1 cellular context compared by ENCODE assay signal in the genomic region with DNA sequence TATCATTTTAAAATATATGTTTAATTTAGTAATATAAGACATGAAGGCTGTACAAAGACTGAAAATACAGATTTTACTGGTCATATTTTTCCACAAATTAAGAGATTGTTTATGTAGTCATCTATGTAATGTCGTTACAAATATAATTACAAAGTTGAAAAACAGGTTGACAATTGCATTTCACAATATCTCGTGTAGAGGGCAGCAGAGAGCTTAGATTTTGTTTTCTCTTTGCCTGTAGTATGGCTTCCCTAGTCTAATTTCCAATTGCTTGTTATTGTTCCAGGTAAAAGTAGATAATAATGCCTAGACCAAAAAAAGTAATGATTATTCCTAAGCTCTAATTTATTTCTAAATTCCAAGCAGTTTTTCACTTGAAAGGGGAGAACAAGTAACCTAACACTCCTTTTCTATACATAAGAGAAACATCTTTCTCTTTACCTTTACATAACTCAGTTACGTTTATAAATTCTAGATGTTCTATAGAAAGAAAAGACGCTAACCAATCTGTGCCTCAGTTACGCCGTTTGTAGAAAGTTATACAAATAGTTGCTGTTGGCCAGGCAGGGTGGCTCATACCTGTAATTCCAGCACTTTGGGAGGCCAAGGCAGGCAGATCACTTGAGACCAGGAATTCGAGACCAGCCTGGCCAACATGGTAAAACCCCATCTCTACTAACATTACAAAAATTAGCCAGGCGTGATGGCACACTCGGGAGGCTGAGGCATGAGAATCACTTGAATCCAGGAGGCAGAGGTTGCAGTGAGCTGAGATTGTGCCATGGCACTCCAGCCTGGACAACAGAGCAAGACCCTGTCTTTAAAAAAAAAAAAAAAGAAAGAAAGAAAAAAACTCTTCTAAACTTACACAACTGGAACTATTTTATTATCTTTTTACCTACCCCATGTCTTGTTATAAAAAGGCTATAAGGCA.
TF ChIP-seq lines count a peak whose summit lies in the region.

No MANE protein-coding gene starts in this region.

TF ChIP-seq in SK-N-SH treated with all-trans-retinoic acid at 6 μM for 48 hours, 23 proteins besides CTCF, POLR2A, EP300 and RAD21 (continued from another document):
- TF ChIP-seq, protein P1, sequence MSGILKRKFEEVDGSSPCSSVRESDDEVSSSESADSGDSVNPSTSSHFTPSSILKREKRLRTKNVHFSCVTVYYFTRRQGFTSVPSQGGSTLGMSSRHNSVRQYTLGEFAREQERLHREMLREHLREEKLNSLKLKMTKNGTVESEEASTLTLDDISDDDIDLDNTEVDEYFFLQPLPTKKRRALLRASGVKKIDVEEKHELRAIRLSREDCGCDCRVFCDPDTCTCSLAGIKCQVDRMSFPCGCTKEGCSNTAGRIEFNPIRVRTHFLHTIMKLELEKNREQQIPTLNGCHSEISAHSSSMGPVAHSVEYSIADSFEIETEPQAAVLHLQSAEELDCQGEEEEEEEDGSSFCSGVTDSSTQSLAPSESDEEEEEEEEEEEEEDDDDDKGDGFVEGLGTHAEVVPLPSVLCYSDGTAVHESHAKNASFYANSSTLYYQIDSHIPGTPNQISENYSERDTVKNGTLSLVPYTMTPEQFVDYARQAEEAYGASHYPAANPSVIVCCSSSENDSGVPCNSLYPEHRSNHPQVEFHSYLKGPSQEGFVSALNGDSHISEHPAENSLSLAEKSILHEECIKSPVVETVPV (CRISPR knock-in tag; IDR thresholded peaks at IDR 0.05): no peak
- TF ChIP-seq OSR1 (CRISPR knock-in tag; IDR thresholded peaks at IDR 0.05) (no peak), BACH2 (CRISPR knock-in tag; IDR thresholded peaks at IDR 0.05; ENCODE audit: borderline replicate concordance) (no peak), ZNF565 (CRISPR knock-in tag; conservative IDR thresholded peaks at IDR 0.05; ENCODE audit: low read depth) (no peak), ZNF70 (CRISPR knock-in tag; IDR thresholded peaks at IDR 0.05) (no peak), TCF4 (CRISPR knock-in tag; IDR thresholded peaks at IDR 0.05; ENCODE audit: borderline replicate concordance) (no peak), CSDC2 (CRISPR knock-in tag; IDR thresholded peaks at IDR 0.05) (no peak), GLIS3 (CRISPR knock-in tag; IDR thresholded peaks at IDR 0.05) (no peak), ZFP3 (CRISPR knock-in tag; IDR thresholded peaks at IDR 0.05) (no peak), ZFP30 (CRISPR knock-in tag; IDR thresholded peaks at IDR 0.05) (no peak)
- TF ChIP-seq, protein P2, sequence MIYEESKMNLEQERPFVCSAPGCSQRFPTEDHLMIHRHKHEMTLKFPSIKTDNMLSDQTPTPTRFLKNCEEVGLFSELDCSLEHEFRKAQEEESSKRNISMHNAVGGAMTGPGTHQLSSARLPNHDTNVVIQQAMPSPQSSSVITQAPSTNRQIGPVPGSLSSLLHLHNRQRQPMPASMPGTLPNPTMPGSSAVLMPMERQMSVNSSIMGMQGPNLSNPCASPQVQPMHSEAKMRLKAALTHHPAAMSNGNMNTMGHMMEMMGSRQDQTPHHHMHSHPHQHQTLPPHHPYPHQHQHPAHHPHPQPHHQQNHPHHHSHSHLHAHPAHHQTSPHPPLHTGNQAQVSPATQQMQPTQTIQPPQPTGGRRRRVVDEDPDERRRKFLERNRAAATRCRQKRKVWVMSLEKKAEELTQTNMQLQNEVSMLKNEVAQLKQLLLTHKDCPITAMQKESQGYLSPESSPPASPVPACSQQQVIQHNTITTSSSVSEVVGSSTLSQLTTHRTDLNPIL (CRISPR knock-in tag; IDR thresholded peaks at IDR 0.05; ENCODE audit: low read depth): no peak
